15 cellular contexts compared by ENCODE assay signal in genomic region chr2:141570474-141571131, GRCh38.
"Had no signal": no experiment of that assay in that cellular context is flagged by ENCODE, and none has a peak within 500 bp of the region (broad histone marks: within the 10 kb centered on the region; RNA-seq: fewer than 3 reads in every experiment).

No MANE protein-coding gene starts in this region.

- H3K4me1 Mint-ChIP-seq: activated B cell treated with CpG ODN at 0.5 μM for 24 hours; activated CD4-positive, alpha-beta T cell treated with anti-CD3 and anti-CD28 coated beads, Interleukin-2, amount 10 ng/mL, durations not matched to agents 7 days and 5 days; activated naive CD8-positive, alpha-beta T cell treated with anti-CD3 and anti-CD28 coated beads, Interleukin-2, amount 50 U/mL, for 24 hours; stimulated activated naive CD8-positive, alpha-beta T cell treated with anti-CD3 and anti-CD28 coated beads, Interleukin-15, amount 100 ng/mL, for 72 hours had no signal

- H3K9me3 Mint-ChIP-seq: activated B cell treated with CpG ODN at 0.5 μM for 24 hours had no signal

- H3K27me3 Mint-ChIP-seq: activated B cell treated with CpG ODN at 0.5 μM for 24 hours; activated CD4-positive, alpha-beta T cell treated with anti-CD3 and anti-CD28 coated beads, Interleukin-2, amount 10 ng/mL, durations not matched to agents 7 days and 5 days; activated naive CD8-positive, alpha-beta T cell treated with anti-CD3 and anti-CD28 coated beads, Interleukin-2, amount 50 U/mL, for 24 hours; stimulated activated naive CD8-positive, alpha-beta T cell treated with anti-CD3 and anti-CD28 coated beads, Interleukin-15, amount 100 ng/mL, for 72 hours had no signal

- H3K4me3 Mint-ChIP-seq: activated B cell treated with CpG ODN at 0.5 μM for 24 hours; activated CD4-positive, alpha-beta T cell treated with anti-CD3 and anti-CD28 coated beads, Interleukin-2, amount 10 ng/mL, durations not matched to agents 7 days and 5 days; activated naive CD8-positive, alpha-beta T cell treated with anti-CD3 and anti-CD28 coated beads, Interleukin-2, amount 50 U/mL, for 24 hours; stimulated activated naive CD8-positive, alpha-beta T cell treated with anti-CD3 and anti-CD28 coated beads, Interleukin-15, amount 100 ng/mL, for 72 hours; T-helper 1 cell treated with Interleukin-12 subunit alpha and Interleukin-12 subunit beta and Interleukin-4 antibody, amounts not matched to agents 30 μg/mL and 1 μg/mL, for 36 hours had no signal

- FAIRE-seq: pancreas had no signal

- H3K27ac Mint-ChIP-seq: activated B cell treated with CpG ODN at 0.5 μM for 24 hours; activated CD4-positive, alpha-beta T cell treated with anti-CD3 and anti-CD28 coated beads, Interleukin-2, amount 10 ng/mL, durations not matched to agents 7 days and 5 days; activated naive CD8-positive, alpha-beta T cell treated with anti-CD3 and anti-CD28 coated beads, Interleukin-2, amount 50 U/mL, for 24 hours; stimulated activated naive CD8-positive, alpha-beta T cell treated with anti-CD3 and anti-CD28 coated beads, Interleukin-15, amount 100 ng/mL, for 72 hours; T-helper 1 cell treated with Interleukin-12 subunit alpha and Interleukin-12 subunit beta and Interleukin-4 antibody, amounts not matched to agents 30 μg/mL and 1 μg/mL, for 36 hours had no signal

- ATAC-seq: activated naive CD8-positive, alpha-beta T cell treated with anti-CD3 and anti-CD28 coated beads, Interleukin-2, amount 50 U/mL, for 24 hours; gastrocnemius medialis; left cardiac atrium; pancreas; stimulated activated naive CD8-positive, alpha-beta T cell treated with anti-CD3 and anti-CD28 coated beads, Interleukin-15, amount 100 ng/mL, for 72 hours had no signal

- H3K4me3 ChIP-seq: ascending aorta, gastrocnemius medialis, pancreas, testis had no signal

- H3K27ac ChIP-seq: ascending aorta, gastrocnemius medialis, pancreas, testis had no signal

- H3K4me1 ChIP-seq: ascending aorta, gastrocnemius medialis, testis had no signal

- H3K27me3 ChIP-seq: ascending aorta, gastrocnemius medialis, pancreas, testis had no signal

- H3K36me3 ChIP-seq: ascending aorta, gastrocnemius medialis, pancreas had no signal

- DNase-seq: activated B cell treated with CpG ODN at 0.5 μM for 24 hours; activated CD4-positive, alpha-beta T cell treated with anti-CD3 and anti-CD28 coated beads, Interleukin-2, amount 10 ng/mL, durations not matched to agents 7 days and 5 days; activated CD8-positive, alpha-beta memory T cell treated with anti-CD3 and anti-CD28 coated beads for 24 hours; activated naive CD4-positive, alpha-beta T cell treated with Interleukin-2 at 50 U/mL for 16 hours; activated naive CD8-positive, alpha-beta T cell treated with anti-CD3 and anti-CD28 coated beads, Interleukin-2, amount 50 U/mL, for 24 hours; gastrocnemius medialis; left cardiac atrium; mammary epithelial cell; stimulated activated CD4-positive, alpha-beta T cell treated with anti-CD3 and anti-CD28 coated beads, Interleukin-15, amount 100 ng/mL, for 24 hours; stimulated activated CD4-positive, alpha-beta T cell treated with anti-CD3 and anti-CD28 coated beads, Interleukin-4, amount 100 ng/mL, for 24 hours; stimulated activated naive CD8-positive, alpha-beta T cell treated with anti-CD3 and anti-CD28 coated beads, Interleukin-15, amount 100 ng/mL, for 72 hours; testis had no signal

- H3K9me3 ChIP-seq: ascending aorta, gastrocnemius medialis, pancreas, testis had no signal
